In the genomic region with DNA sequence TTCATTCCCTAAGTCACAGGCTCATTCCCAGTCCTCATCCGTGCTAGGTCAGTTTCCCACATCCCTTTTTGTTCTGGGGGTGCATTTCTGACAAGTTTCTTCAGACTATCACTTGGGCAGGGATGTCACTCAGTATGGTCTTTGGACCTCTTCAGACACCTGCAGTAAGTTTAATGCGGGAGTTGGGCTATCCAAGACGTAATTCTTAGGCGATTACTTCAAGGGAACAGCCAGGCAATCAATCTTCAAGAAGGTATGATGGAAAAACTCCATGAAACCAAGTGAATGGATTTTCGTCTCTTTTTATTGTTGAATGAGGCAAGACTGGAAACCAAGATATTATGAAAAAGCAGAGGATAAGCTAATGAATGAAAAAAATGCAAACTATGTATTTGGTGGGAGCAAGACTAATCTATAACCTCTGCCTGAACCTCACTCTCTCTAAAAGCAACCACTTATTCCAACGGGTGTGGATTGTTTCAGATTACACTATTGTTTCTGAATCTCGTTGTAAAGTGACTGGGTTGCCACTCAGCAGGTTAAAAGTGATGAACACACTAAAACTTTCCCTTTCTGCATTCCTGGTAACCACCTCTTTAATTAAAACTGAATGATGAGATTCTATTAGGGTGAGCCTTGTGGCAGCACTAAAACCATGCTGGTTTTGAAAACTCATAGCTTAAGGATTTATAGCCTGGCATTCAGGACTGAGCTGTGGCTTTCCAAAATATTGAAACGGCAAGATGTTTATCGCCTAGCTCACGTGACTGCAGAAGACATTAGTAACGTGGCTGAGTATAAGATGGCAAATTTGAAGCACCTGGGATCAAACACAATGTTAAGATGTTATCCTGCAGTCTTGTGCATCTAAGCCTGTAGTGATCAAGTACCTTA, we compare ENCODE assay signal across 1 cellular context.
TF ChIP-seq lines count a peak whose summit lies in the region.

No MANE protein-coding gene starts in this region.

TF ChIP-seq in HEK293, 187 proteins besides CTCF, POLR2A, EP300 and RAD21 (continued from another document):
- TF ChIP-seq, protein P1, sequence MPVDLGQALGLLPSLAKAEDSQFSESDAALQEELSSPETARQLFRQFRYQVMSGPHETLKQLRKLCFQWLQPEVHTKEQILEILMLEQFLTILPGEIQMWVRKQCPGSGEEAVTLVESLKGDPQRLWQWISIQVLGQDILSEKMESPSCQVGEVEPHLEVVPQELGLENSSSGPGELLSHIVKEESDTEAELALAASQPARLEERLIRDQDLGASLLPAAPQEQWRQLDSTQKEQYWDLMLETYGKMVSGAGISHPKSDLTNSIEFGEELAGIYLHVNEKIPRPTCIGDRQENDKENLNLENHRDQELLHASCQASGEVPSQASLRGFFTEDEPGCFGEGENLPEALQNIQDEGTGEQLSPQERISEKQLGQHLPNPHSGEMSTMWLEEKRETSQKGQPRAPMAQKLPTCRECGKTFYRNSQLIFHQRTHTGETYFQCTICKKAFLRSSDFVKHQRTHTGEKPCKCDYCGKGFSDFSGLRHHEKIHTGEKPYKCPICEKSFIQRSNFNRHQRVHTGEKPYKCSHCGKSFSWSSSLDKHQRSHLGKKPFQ (tag by site-specific recombination; IDR thresholded peaks at IDR 0.05) = peak; percentile 43; the same call in 1 of the 2 replicates
- TF ChIP-seq HOXA7 (CRISPR knock-in tag; IDR thresholded peaks at IDR 0.05; ENCODE audit: borderline replicate concordance) (no peak), ZBTB48 (tag by site-specific recombination; IDR thresholded peaks at IDR 0.05) (no peak), SALL2 (tag by site-specific recombination; IDR thresholded peaks at IDR 0.05; ENCODE audit: borderline replicate concordance) (no peak), ZSCAN18 (tag by site-specific recombination; IDR thresholded peaks at IDR 0.05) (no peak), ZBTB7A (tag by site-specific recombination; IDR thresholded peaks at IDR 0.05; ENCODE audit: low read depth) (no peak), ZNF138 (tag by site-specific recombination; IDR thresholded peaks at IDR 0.05; ENCODE audit: borderline replicate concordance) (no peak), ZNF335 (tag by site-specific recombination; conservative IDR thresholded peaks at IDR 0.05) (peak; percentile 69; the same call in 1 of the 2 replicates), ZNF133 (tag by site-specific recombination; IDR thresholded peaks at IDR 0.05) (no peak), ZNF596 (tag by site-specific recombination; IDR thresholded peaks at IDR 0.05) (no peak), ELK4 (IDR thresholded peaks at IDR 0.05; ENCODE audit: borderline replicate concordance, low read depth, low read length) (no peak), ZNF140 (tag by site-specific recombination; IDR thresholded peaks at IDR 0.05) (no peak)
